ENCODE assay signal across 1 cellular context in the genomic region with DNA sequence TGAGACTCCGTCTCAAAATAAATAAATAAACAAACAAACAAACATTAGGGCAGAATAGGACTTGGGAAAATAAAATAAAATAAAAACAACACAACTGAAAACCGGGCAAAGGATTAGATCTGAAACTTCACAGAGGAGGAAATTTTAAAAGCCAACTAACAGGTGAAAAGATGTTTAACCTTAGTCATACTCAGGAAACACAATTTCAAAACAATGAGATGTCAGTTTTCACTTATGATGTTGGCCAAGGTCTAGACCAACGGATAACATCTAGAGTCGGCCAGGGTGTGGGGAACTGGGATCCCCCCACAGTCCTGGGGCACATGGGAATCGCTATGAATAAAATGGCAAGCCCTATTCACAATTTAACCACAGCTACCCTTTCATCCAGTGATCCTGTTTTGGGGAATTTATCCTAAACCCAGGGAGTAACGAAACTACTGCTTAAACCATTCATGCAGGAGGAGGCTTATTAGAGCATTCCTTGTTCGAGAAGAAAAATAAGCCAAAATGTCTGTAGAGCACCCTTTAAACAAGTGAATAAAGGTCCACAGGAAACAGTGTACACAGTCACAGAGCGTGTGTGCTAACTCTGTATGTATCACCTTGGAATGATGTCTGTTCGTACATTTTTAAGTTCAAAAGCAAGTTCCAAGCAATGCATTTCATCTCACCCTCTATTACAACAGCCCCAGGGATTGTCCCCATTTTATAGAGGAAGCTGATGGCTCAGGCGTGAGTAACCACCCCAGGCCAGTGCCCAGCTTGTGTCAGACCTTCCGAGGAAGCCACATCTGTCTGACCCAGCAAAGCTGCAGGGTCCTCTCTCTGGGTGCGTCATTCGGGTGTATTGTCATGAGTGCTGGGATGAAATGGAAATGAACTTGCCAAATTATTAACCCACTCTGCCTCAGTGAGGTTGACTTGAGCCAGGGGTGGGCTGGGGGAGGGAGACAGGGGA.
TF ChIP-seq lines count a peak whose summit lies in the region.

No MANE protein-coding gene starts in this region.

TF ChIP-seq in K562, 482 proteins besides CTCF, POLR2A, EP300 and RAD21 (continues in another document):
- TF ChIP-seq GATAD2B (IDR thresholded peaks at IDR 0.05; ENCODE audit: borderline replicate concordance) = no peak
- TF ChIP-seq RBM34 (IDR thresholded peaks at IDR 0.05; ENCODE audit: borderline replicate concordance, insufficient read depth, low read length) = no peak
- TF ChIP-seq ETV1 (tag; conservative IDR thresholded peaks at IDR 0.05; ENCODE audit: low read depth) = peak; percentile 66
- TF ChIP-seq SMARCA4 (IDR thresholded peaks at IDR 0.05) = peak; percentile 55; the same call in 1 of the 2 replicates
- TF ChIP-seq, protein P1, sequence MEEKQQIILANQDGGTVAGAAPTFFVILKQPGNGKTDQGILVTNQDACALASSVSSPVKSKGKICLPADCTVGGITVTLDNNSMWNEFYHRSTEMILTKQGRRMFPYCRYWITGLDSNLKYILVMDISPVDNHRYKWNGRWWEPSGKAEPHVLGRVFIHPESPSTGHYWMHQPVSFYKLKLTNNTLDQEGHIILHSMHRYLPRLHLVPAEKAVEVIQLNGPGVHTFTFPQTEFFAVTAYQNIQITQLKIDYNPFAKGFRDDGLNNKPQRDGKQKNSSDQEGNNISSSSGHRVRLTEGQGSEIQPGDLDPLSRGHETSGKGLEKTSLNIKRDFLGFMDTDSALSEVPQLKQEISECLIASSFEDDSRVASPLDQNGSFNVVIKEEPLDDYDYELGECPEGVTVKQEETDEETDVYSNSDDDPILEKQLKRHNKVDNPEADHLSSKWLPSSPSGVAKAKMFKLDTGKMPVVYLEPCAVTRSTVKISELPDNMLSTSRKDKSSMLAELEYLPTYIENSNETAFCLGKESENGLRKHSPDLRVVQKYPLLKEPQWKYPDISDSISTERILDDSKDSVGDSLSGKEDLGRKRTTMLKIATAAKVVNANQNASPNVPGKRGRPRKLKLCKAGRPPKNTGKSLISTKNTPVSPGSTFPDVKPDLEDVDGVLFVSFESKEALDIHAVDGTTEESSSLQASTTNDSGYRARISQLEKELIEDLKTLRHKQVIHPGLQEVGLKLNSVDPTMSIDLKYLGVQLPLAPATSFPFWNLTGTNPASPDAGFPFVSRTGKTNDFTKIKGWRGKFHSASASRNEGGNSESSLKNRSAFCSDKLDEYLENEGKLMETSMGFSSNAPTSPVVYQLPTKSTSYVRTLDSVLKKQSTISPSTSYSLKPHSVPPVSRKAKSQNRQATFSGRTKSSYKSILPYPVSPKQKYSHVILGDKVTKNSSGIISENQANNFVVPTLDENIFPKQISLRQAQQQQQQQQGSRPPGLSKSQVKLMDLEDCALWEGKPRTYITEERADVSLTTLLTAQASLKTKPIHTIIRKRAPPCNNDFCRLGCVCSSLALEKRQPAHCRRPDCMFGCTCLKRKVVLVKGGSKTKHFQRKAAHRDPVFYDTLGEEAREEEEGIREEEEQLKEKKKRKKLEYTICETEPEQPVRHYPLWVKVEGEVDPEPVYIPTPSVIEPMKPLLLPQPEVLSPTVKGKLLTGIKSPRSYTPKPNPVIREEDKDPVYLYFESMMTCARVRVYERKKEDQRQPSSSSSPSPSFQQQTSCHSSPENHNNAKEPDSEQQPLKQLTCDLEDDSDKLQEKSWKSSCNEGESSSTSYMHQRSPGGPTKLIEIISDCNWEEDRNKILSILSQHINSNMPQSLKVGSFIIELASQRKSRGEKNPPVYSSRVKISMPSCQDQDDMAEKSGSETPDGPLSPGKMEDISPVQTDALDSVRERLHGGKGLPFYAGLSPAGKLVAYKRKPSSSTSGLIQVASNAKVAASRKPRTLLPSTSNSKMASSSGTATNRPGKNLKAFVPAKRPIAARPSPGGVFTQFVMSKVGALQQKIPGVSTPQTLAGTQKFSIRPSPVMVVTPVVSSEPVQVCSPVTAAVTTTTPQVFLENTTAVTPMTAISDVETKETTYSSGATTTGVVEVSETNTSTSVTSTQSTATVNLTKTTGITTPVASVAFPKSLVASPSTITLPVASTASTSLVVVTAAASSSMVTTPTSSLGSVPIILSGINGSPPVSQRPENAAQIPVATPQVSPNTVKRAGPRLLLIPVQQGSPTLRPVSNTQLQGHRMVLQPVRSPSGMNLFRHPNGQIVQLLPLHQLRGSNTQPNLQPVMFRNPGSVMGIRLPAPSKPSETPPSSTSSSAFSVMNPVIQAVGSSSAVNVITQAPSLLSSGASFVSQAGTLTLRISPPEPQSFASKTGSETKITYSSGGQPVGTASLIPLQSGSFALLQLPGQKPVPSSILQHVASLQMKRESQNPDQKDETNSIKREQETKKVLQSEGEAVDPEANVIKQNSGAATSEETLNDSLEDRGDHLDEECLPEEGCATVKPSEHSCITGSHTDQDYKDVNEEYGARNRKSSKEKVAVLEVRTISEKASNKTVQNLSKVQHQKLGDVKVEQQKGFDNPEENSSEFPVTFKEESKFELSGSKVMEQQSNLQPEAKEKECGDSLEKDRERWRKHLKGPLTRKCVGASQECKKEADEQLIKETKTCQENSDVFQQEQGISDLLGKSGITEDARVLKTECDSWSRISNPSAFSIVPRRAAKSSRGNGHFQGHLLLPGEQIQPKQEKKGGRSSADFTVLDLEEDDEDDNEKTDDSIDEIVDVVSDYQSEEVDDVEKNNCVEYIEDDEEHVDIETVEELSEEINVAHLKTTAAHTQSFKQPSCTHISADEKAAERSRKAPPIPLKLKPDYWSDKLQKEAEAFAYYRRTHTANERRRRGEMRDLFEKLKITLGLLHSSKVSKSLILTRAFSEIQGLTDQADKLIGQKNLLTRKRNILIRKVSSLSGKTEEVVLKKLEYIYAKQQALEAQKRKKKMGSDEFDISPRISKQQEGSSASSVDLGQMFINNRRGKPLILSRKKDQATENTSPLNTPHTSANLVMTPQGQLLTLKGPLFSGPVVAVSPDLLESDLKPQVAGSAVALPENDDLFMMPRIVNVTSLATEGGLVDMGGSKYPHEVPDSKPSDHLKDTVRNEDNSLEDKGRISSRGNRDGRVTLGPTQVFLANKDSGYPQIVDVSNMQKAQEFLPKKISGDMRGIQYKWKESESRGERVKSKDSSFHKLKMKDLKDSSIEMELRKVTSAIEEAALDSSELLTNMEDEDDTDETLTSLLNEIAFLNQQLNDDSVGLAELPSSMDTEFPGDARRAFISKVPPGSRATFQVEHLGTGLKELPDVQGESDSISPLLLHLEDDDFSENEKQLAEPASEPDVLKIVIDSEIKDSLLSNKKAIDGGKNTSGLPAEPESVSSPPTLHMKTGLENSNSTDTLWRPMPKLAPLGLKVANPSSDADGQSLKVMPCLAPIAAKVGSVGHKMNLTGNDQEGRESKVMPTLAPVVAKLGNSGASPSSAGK (IDR thresholded peaks at IDR 0.05) = no peak
- TF ChIP-seq TAF1 (IDR thresholded peaks at IDR 0.05; ENCODE audit: control insufficient read depth, extremely low read depth, insufficient read depth, low read length, severe bottlenecking) = no peak
- no peak for TF ChIP-seq ZNF282 (CRISPR knock-in tag; IDR thresholded peaks at IDR 0.05)
- TF ChIP-seq, protein P2, sequence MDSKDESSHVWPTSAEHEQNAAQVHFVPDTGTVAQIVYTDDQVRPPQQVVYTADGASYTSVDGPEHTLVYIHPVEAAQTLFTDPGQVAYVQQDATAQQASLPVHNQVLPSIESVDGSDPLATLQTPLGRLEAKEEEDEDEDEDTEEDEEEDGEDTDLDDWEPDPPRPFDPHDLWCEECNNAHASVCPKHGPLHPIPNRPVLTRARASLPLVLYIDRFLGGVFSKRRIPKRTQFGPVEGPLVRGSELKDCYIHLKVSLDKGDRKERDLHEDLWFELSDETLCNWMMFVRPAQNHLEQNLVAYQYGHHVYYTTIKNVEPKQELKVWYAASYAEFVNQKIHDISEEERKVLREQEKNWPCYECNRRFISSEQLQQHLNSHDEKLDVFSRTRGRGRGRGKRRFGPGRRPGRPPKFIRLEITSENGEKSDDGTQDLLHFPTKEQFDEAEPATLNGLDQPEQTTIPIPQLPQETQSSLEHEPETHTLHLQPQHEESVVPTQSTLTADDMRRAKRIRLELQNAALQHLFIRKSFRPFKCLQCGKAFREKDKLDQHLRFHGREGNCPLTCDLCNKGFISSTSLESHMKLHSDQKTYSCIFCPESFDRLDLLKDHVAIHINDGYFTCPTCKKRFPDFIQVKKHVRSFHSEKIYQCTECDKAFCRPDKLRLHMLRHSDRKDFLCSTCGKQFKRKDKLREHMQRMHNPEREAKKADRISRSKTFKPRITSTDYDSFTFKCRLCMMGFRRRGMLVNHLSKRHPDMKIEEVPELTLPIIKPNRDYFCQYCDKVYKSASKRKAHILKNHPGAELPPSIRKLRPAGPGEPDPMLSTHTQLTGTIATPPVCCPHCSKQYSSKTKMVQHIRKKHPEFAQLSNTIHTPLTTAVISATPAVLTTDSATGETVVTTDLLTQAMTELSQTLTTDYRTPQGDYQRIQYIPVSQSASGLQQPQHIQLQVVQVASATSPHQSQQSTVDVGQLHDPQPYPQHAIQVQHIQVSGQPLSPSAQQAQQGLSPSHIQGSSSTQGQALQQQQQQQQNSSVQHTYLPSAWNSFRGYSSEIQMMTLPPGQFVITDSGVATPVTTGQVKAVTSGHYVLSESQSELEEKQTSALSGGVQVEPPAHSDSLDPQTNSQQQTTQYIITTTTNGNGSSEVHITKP (IDR thresholded peaks at IDR 0.05; ENCODE audit: partially characterized antibody) = peak; percentile 40
- TF ChIP-seq TBL1XR1 (IDR thresholded peaks at IDR 0.05; ENCODE audit: low read length in 2 of 2) = 0 out of 4 replicates have a peak, but pooled peaks of 1 of the 2 experiments have one; percentile 6
- TF ChIP-seq, protein P3, sequence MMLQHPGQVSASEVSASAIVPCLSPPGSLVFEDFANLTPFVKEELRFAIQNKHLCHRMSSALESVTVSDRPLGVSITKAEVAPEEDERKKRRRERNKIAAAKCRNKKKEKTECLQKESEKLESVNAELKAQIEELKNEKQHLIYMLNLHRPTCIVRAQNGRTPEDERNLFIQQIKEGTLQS (IDR thresholded peaks at IDR 0.05) = no peak
- TF ChIP-seq, protein P3 (CRISPR knock-in tag; conservative IDR thresholded peaks at IDR 0.05) = no peak
- TF ChIP-seq ZNF253 (CRISPR knock-in tag; conservative IDR thresholded peaks at IDR 0.05) = no peak
- TF ChIP-seq ZNF76 (CRISPR knock-in tag; IDR thresholded peaks at IDR 0.05; ENCODE audit: borderline replicate concordance) = no peak
- TF ChIP-seq HSF4 (CRISPR knock-in tag; IDR thresholded peaks at IDR 0.05; ENCODE audit: borderline replicate concordance) = no peak
- no peak for TF ChIP-seq NKRF (IDR thresholded peaks at IDR 0.05; ENCODE audit: borderline replicate concordance)
- no peak for TF ChIP-seq TCF3 (CRISPR knock-in tag; IDR thresholded peaks at IDR 0.05)
- TF ChIP-seq PPARD (CRISPR knock-in tag; IDR thresholded peaks at IDR 0.05) = no peak
- no peak for TF ChIP-seq TFAM (CRISPR knock-in tag; conservative IDR thresholded peaks at IDR 0.05)
- TF ChIP-seq CREB3L1 (IDR thresholded peaks at IDR 0.05; ENCODE audit: borderline replicate concordance, low read depth) = peak; percentile 36; the same call in 1 of the 2 replicates
- no peak for TF ChIP-seq ZNF780A (CRISPR knock-in tag; IDR thresholded peaks at IDR 0.05)
- TF ChIP-seq ASH1L (IDR thresholded peaks at IDR 0.05; ENCODE audit: borderline replicate concordance, low read depth, partially characterized antibody) = no peak
- no peak for TF ChIP-seq ZNF639 (CRISPR knock-in tag; conservative IDR thresholded peaks at IDR 0.05 in 1 of 2, IDR thresholded peaks at IDR 0.05 in 1 of 2)
- no peak for TF ChIP-seq BDP1 (IDR thresholded peaks at IDR 0.05; ENCODE audit: insufficient read depth, insufficient read length)
- no peak for TF ChIP-seq MECOM (CRISPR knock-in tag; IDR thresholded peaks at IDR 0.05)
- TF ChIP-seq, protein P4, sequence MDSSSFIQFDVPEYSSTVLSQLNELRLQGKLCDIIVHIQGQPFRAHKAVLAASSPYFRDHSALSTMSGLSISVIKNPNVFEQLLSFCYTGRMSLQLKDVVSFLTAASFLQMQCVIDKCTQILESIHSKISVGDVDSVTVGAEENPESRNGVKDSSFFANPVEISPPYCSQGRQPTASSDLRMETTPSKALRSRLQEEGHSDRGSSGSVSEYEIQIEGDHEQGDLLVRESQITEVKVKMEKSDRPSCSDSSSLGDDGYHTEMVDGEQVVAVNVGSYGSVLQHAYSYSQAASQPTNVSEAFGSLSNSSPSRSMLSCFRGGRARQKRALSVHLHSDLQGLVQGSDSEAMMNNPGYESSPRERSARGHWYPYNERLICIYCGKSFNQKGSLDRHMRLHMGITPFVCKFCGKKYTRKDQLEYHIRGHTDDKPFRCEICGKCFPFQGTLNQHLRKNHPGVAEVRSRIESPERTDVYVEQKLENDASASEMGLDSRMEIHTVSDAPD (CRISPR knock-in tag; IDR thresholded peaks at IDR 0.05) = no peak
- no peak for TF ChIP-seq PHF20 (IDR thresholded peaks at IDR 0.05; ENCODE audit: partially characterized antibody)
- no peak for TF ChIP-seq ZNF696 (CRISPR knock-in tag; conservative IDR thresholded peaks at IDR 0.05)
- TF ChIP-seq ARID2 (IDR thresholded peaks at IDR 0.05) = no peak
